8 cellular contexts compared by ENCODE assay signal in genomic region chr1:108747128-108747827, GRCh38. TPM values are rescaled to one million over a fixed set of nuclear protein-coding genes. Genes with fewer than 3 reads are reported as not detected.
A peak's percentile ranks its signal among the peaks of the same experiment; 100 is the strongest.
DNase-seq lines count a peak whose midpoint lies in the region; ATAC-seq and TF ChIP-seq lines count a peak whose summit lies in the region.

No MANE protein-coding gene starts in this region.

- H3K4me3 ChIP-seq in GM12875 (ENCODE audit: low read depth, low read length), result peak overlapping the region; percentile 100

- DNase-seq in 8988T (peak; percentile 35), NCI-H2171 treated with DMSO at 0.1 percent for 48 hours (lab: John Stamatoyannopoulos, UW) (peak; percentile 74), dermis microvascular lymphatic vessel endothelial cell (ENCODE audit: low read depth in 2 of 2) (peak; percentile 79 to 91)
- peak in 3 of 4 experiments; percentile 8 to 36 (median 14) for DNase-seq in stimulated activated CD4-positive, alpha-beta T cell treated with anti-CD3 and anti-CD28 coated beads, Interleukin-1b, Interleukin-23, amount 100 ng/mL, for 24 hours (ENCODE audit: low read depth in 4 of 4, low spot score in 1 of 4)

- peak; percentile 28 for ATAC-seq in HG02973 (IDR thresholded peaks at IDR 0.05; ENCODE audit: unreplicated experiment)

- H3K27ac ChIP-seq in VCaP (peak overlapping the region; percentile 89), layer of hippocampus (ENCODE audit: low read depth, low read length) (peak overlapping the region; percentile 95)

- no peak for TF ChIP-seq CTCF in GM12875 (IDR thresholded peaks at IDR 0.05; ENCODE audit: borderline replicate concordance, insufficient read depth, low read depth, low read length)
- no peak for TF ChIP-seq CTCF in VCaP (conservative IDR thresholded peaks at IDR 0.05)

- H3K27me3 ChIP-seq in layer of hippocampus (ENCODE audit: control insufficient read depth, insufficient read depth, low read length), result no peaks in the 10 kb centered on the region

RNA-seq across cellular contexts. Expression of gene STXBP3, which starts 0.8 kb away (rescaled TPM):
- 39.3 and 40.1 TPM in 2 replicates for total RNA-seq in dermis microvascular lymphatic vessel endothelial cell

RNA-seq across cellular contexts. Expression of gene FNDC7, which starts 34.6 kb away (rescaled TPM):
- total RNA-seq in dermis microvascular lymphatic vessel endothelial cell, result under 0.01 TPM in 1 of 2 replicates, not detected in the other

RNA-seq across cellular contexts. Expression of gene PRPF38B, which starts 55.2 kb away (rescaled TPM):
- 8.9 and 10.4 TPM in 2 replicates for total RNA-seq in dermis microvascular lymphatic vessel endothelial cell

Comparison
In these comparisons a context has a peak if more than half of its experiments do, and no peak if none do; other contexts are left out.
1. Peak in every context shown above with its lines: DNase-seq, ATAC-seq, H3K4me3 ChIP-seq and H3K27ac ChIP-seq.
2. DNase-seq: peak in every context shown above with its lines; median percentile 85 in dermis microvascular lymphatic vessel endothelial cell; 74 in NCI-H2171 treated with DMSO at 0.1 percent for 48 hours; 35 in 8988T; 14 in stimulated activated CD4-positive, alpha-beta T cell treated with anti-CD3 and anti-CD28 coated beads, Interleukin-1b, Interleukin-23, amount 100 ng/mL, for 24 hours.